ENCODE assay signal across 14 cellular contexts in the genomic region with DNA sequence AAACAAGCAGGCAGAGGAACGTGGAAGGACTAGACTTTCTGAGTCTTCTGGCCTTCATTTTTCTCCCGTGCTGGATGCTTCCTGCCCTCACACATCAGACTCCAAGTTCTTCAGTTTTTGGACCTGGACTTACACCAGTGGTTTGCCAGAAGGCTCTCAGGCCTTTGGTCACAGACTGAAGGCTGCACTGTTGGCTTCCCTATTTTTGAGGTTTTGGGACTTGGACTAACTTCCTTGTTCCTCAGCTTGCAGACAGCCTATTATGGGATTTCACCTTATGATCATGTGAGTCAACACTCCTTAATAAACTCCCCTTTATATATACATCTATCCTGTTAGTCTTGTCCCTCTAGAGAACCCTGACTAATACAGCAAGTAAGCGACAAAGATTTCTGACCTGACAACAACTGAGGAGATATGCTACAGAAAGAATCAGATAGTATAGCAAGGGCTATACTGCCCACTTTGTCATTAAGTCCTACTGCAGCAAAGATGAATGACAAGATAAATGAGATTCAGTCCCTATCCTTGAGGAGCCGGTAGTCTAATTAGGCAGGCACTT. TPM values are rescaled to one million over a fixed set of nuclear protein-coding genes. Genes with fewer than 3 reads are reported as not detected.
DNase-seq lines count a peak whose midpoint lies in the region; ATAC-seq and TF ChIP-seq lines count a peak whose summit lies in the region.
"Had no signal": no experiment of that assay in that cellular context is flagged by ENCODE, and none has a peak within 500 bp of the region (broad histone marks: within the 10 kb centered on the region; RNA-seq: fewer than 3 reads in every experiment).

No MANE protein-coding gene starts in this region.

- H3K4me1 ChIP-seq in esophagus squamous epithelium (peaks cover 0 to 97% (median 52%) of the 10 kb centered on the region in 3 donors), spleen (peaks cover 23 to 100% (median 75%) of the 10 kb centered on the region in 6 donors)

- 40 to 62% methylated on average over 4 of the region's 4 CpGs for whole genome bisulfite sequencing in esophagus squamous epithelium, 2 donors
- WGBS in spleen, 5 donors, result 45 to 76% (median 68%) methylated on average over 4 of the region's 4 CpGs

- H3K9me3 ChIP-seq in esophagus squamous epithelium (no peaks in the 10 kb centered on the region), spleen (no peaks in the 10 kb centered on the region)

- H3K27ac Mint-ChIP-seq in activated CD8-positive, alpha-beta T cell treated with anti-CD3 and anti-CD28 coated beads for 36 hours, result peak overlapping the region; percentile 54
- no peak overlapping the region for H3K27ac Mint-ChIP-seq in activated CD8-positive, alpha-beta T cell treated with anti-CD3 and anti-CD28 coated beads, Interleukin-2, amount 10 ng/mL, durations not matched to agents 7 days and 5 days
- H3K27ac Mint-ChIP-seq: activated naive CD4-positive, alpha-beta T cell treated with anti-CD3 and anti-CD28 coated beads, Interleukin-2, amount 10 ng/mL, durations not matched to agents 7 days and 5 days; nephron had no signal

- H3K36me3 Mint-ChIP-seq in activated CD8-positive, alpha-beta T cell treated with anti-CD3 and anti-CD28 coated beads for 36 hours (ENCODE audit: low read depth), result peaks cover 42% of the 10 kb centered on the region
- H3K36me3 Mint-ChIP-seq in activated CD8-positive, alpha-beta T cell treated with anti-CD3 and anti-CD28 coated beads, Interleukin-2, amount 10 ng/mL, durations not matched to agents 7 days and 5 days (ENCODE audit: low read depth), result peaks cover 56% of the 10 kb centered on the region

- H3K27me3 Mint-ChIP-seq in activated CD8-positive, alpha-beta T cell treated with anti-CD3 and anti-CD28 coated beads for 36 hours, result no peaks in the 10 kb centered on the region
- H3K27me3 Mint-ChIP-seq in activated CD8-positive, alpha-beta T cell treated with anti-CD3 and anti-CD28 coated beads, Interleukin-2, amount 10 ng/mL, durations not matched to agents 7 days and 5 days (ENCODE audit: low read depth), result no peaks in the 10 kb centered on the region
- H3K27me3 Mint-ChIP-seq: activated naive CD4-positive, alpha-beta T cell treated with anti-CD3 and anti-CD28 coated beads, Interleukin-2, amount 10 ng/mL, durations not matched to agents 7 days and 5 days had no signal

- H3K4me1 Mint-ChIP-seq in activated CD8-positive, alpha-beta T cell treated with anti-CD3 and anti-CD28 coated beads for 36 hours (ENCODE audit: low read depth), result peaks cover 83% of the 10 kb centered on the region
- peaks cover 44% of the 10 kb centered on the region for H3K4me1 Mint-ChIP-seq in activated CD8-positive, alpha-beta T cell treated with anti-CD3 and anti-CD28 coated beads, Interleukin-2, amount 10 ng/mL, durations not matched to agents 7 days and 5 days (ENCODE audit: low read depth)

- POLR2A ChIA-PET in activated CD8-positive, alpha-beta T cell treated with anti-CD3 and anti-CD28 coated beads for 36 hours (lab: Charles Lee), result interaction anchor here (0.8 kb wide), 1 partner anchor 183 kb away, joined by 3 read pairs; no protein-coding TSS in a partner anchor
- POLR2A ChIA-PET in activated CD8-positive, alpha-beta T cell treated with anti-CD3 and anti-CD28 coated beads, Interleukin-2, amount 10 ng/mL, durations not matched to agents 7 days and 5 days (lab: Charles Lee), result no interaction called here

- TF ChIP-seq POLR2A in esophagus squamous epithelium (IDR thresholded peaks at IDR 0.05) (no peak), spleen (IDR thresholded peaks at IDR 0.05) (no peak)

- H3K9me3 Mint-ChIP-seq in activated CD8-positive, alpha-beta T cell treated with anti-CD3 and anti-CD28 coated beads for 36 hours, result no peaks in the 10 kb centered on the region
- no peaks in the 10 kb centered on the region for H3K9me3 Mint-ChIP-seq in activated CD8-positive, alpha-beta T cell treated with anti-CD3 and anti-CD28 coated beads, Interleukin-2, amount 10 ng/mL, durations not matched to agents 7 days and 5 days (ENCODE audit: insufficient read depth)
- H3K9me3 Mint-ChIP-seq: activated naive CD4-positive, alpha-beta T cell treated with anti-CD3 and anti-CD28 coated beads, Interleukin-2, amount 10 ng/mL, durations not matched to agents 7 days and 5 days; nephron had no signal

- TF ChIP-seq CTCF in activated CD8-positive, alpha-beta T cell treated with anti-CD3 and anti-CD28 coated beads for 36 hours (IDR thresholded peaks at IDR 0.05), result no peak
- TF ChIP-seq CTCF in esophagus squamous epithelium (IDR thresholded peaks at IDR 0.05) (no peak), spleen (IDR thresholded peaks at IDR 0.05 in 8 of 11, conservative IDR thresholded peaks at IDR 0.05 in 3 of 11) (no peak)

- H3K27ac ChIP-seq in esophagus squamous epithelium (peak overlapping the region in 3 of 4 donors; percentile 19 to 79 (median 30)), spleen (peak overlapping the region in 6 of 8 donors; percentile 1 to 54 (median 41))

- H3K36me3 ChIP-seq in esophagus squamous epithelium, result no peaks in the 10 kb centered on the region
- peaks cover 0 to 45% (median 3%) of the 10 kb centered on the region in 6 donors for H3K36me3 ChIP-seq in spleen

- H3K4me3 ChIP-seq in esophagus squamous epithelium, result no peak overlapping the region
- H3K4me3 ChIP-seq in spleen, result peak overlapping the region in 1 of 8 donors; percentile 15

- ATAC-seq in activated CD8-positive, alpha-beta T cell treated with anti-CD3 and anti-CD28 coated beads for 36 hours, result no peak
- ATAC-seq in activated CD8-positive, alpha-beta T cell treated with anti-CD3 and anti-CD28 coated beads, Interleukin-2, amount 10 ng/mL, durations not matched to agents 7 days and 5 days, result no peak

- no peak overlapping the region for H3K4me3 Mint-ChIP-seq in activated CD8-positive, alpha-beta T cell treated with anti-CD3 and anti-CD28 coated beads for 36 hours
- no peak overlapping the region for H3K4me3 Mint-ChIP-seq in activated CD8-positive, alpha-beta T cell treated with anti-CD3 and anti-CD28 coated beads, Interleukin-2, amount 10 ng/mL, durations not matched to agents 7 days and 5 days
- H3K4me3 Mint-ChIP-seq: activated naive CD4-positive, alpha-beta T cell treated with anti-CD3 and anti-CD28 coated beads, Interleukin-2, amount 10 ng/mL, durations not matched to agents 7 days and 5 days; nephron had no signal

- CTCF ChIA-PET in activated CD8-positive, alpha-beta T cell treated with anti-CD3 and anti-CD28 coated beads for 36 hours (lab: Charles Lee), result interaction anchor here (2.4 kb wide), 1 partner anchor 16 kb away, joined by 6 read pairs; no protein-coding TSS in a partner anchor
- CTCF ChIA-PET in activated CD8-positive, alpha-beta T cell treated with anti-CD3 and anti-CD28 coated beads, Interleukin-2, amount 10 ng/mL, durations not matched to agents 7 days and 5 days (lab: Charles Lee), result no interaction called here

- H3K27me3 ChIP-seq in esophagus squamous epithelium (peaks cover 0 to under 1% (median 0%) of the 10 kb centered on the region in 4 donors), spleen (replicated peaks in 1 of 7) (no peaks in the 10 kb centered on the region)

- intact Hi-C loops in activated CD8-positive, alpha-beta T cell treated with anti-CD3 and anti-CD28 coated beads for 36 hours (cut with micrococcal nuclease), result loop anchor here (10.0 kb wide), 1 partner anchor 211 kb away; no protein-coding TSS in a partner anchor
- intact Hi-C loops in esophagus squamous epithelium (cut with DNase I) (no loop called here), spleen (cut with DNase I; ENCODE audit: low total_unique reads) (no loop called here)

- DNase-seq in activated CD8-positive, alpha-beta T cell treated with anti-CD3 and anti-CD28 coated beads for 36 hours, result no peak
- no peak for DNase-seq in activated CD8-positive, alpha-beta T cell treated with anti-CD3 and anti-CD28 coated beads, Interleukin-2, amount 10 ng/mL, durations not matched to agents 7 days and 5 days
- DNase-seq in LHCN-M2 (ENCODE audit: low read depth) (peak; percentile 28), esophagus squamous epithelium (lab: John Stamatoyannopoulos, UW) (no peak), spleen (no peak), NCI-H510A treated with DMSO at 0.1 percent for 48 hours (lab: John Stamatoyannopoulos, UW) (no peak), C1 segment of cervical spinal cord (lab: John Stamatoyannopoulos, UW) (no peak), RKO (ENCODE audit: low spot score) (no peak)
- DNase-seq: ACHN; activated CD4-positive, alpha-beta T cell treated with anti-CD3 and anti-CD28 coated beads, Interleukin-2, amount 50 U/mL, for 1 hour; activated naive CD4-positive, alpha-beta T cell treated with anti-CD3 and anti-CD28 coated beads, Interleukin-2, amount 10 ng/mL, durations not matched to agents 7 days and 5 days; NCI-H2081; T-helper 1 cell had no signal

RNA-seq across cellular contexts. Expression of gene CDC42EP3, which starts 7.2 kb away (rescaled TPM):
- 10 to 100 TPM; 18.8 to 22.6 TPM for total RNA-seq in activated CD8-positive, alpha-beta T cell treated with anti-CD3 and anti-CD28 coated beads for 36 hours
- 10 to 100 TPM; 30.1 to 33.2 TPM for total RNA-seq in activated CD8-positive, alpha-beta T cell treated with anti-CD3 and anti-CD28 coated beads, Interleukin-2, amount 10 ng/mL, durations not matched to agents 7 days and 5 days
- 230 and 308 TPM in 2 replicates for total RNA-seq in LHCN-M2 (2014; rRNA removed)
- 222 TPM for polyA plus RNA-seq in LHCN-M2 (2012)
- total RNA-seq in esophagus squamous epithelium, result 10 to 100 TPM in 2 of 4 donors, 1 to 10 TPM in 1, under 1 TPM in 1; 0.57 to 16.2 (median 9.9) TPM
- 10 to 100 TPM; 30.2 to 57.2 (median 44.8) TPM for total RNA-seq in spleen
- polyA plus RNA-seq in spleen, result 10 to 100 TPM in 1 of 3 donors, 1 to 10 TPM in 2; 9.5 to 13.3 (median 9.7) TPM
